8 cellular contexts compared by ENCODE assay signal in the genomic region with DNA sequence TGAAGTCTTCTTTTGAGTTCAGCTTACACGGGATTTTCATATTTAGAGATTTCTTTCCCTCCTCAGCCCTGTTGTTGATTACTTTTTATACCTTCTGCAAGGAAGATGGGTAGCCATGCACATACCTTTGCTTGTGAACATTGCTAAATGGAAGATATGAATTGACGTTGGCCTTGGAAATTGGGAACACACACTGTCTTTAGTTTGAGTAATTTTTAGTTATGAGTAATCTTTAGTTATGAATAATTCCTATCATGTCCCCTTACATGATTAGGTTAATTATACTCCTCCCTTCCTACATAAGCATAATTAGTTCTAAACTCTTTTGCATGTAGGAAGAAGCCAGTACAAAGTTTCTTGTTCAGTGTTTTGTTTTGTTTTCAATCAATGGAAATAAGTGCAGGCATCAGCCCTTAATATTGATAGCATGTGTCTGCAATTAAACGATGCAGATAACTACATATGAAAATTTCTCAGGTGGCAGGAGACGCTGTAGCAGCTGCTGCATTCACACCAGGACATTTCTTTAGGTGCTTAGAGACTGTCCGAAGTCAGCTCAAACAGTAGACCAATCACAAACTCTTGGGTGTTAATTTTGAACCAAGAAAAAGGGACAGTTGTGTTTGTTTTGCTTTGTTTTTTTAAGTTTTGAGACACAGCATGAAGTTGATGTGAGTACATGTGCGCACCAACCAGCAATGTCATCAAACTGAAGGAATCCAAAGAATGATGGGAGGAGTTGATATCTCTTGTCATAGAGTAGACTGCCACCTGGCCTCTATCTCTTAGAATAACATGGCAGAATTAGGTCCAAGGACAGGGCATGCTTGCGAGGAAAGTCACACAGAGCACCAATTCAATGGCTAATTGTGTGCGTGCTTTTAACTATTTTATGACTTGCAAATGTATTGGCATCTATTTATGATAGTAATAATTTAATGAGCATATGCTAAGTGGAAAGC. TPM values are rescaled to one million over a fixed set of nuclear protein-coding genes. Genes with fewer than 3 reads are reported as not detected.
A peak's percentile ranks its signal among the peaks of the same experiment; 100 is the strongest.
DNase-seq lines count a peak whose midpoint lies in the region; ATAC-seq and TF ChIP-seq lines count a peak whose summit lies in the region.

No MANE protein-coding gene starts in this region.

- no peak overlapping the region for H3K27ac ChIP-seq in psoas muscle
- no peak overlapping the region for H3K27ac ChIP-seq in Peyer's patch

- TF ChIP-seq POLR2A in Peyer's patch (IDR thresholded peaks at IDR 0.05) = no peak

- TF ChIP-seq CTCF in fibroblast of pulmonary artery (IDR thresholded peaks at IDR 0.05; ENCODE audit: low read length, missing control alignments) (no peak), psoas muscle (IDR thresholded peaks at IDR 0.05) (peak; percentile 30), Peyer's patch (IDR thresholded peaks at IDR 0.05) (peak in 2 of 6 experiments; percentile 22 to 31)

- no peak overlapping the region for H3K4me3 ChIP-seq in fibroblast of pulmonary artery (replicated peaks; ENCODE audit: low read depth, low read length)
- no peak overlapping the region for H3K4me3 ChIP-seq in psoas muscle
- no peak overlapping the region for H3K4me3 ChIP-seq in Peyer's patch

- WGBS in psoas muscle, 3 donors = 70 to 77% (median 72%) methylated on average over 8 of the region's 8 CpGs

- DNase-seq in NCI-H748 (lab: John Stamatoyannopoulos, UW; ENCODE audit: unreplicated experiment) (peak; percentile 10), NCI-H748 treated with DMSO at 0.1 percent for 48 hours (lab: John Stamatoyannopoulos, UW) (no peak), NCI-H69 (lab: John Stamatoyannopoulos, UW) (peak; percentile 25), fibroblast of pulmonary artery (ENCODE audit: low read depth) (peak; percentile 25), psoas muscle (no peak), Peyer's patch (no peak), NCI-H187 (lab: John Stamatoyannopoulos, UW) (no peak), NCI-H2196 (lab: John Stamatoyannopoulos, UW; ENCODE audit: unreplicated experiment) (no peak)

- ATAC-seq in psoas muscle = peak; percentile 60 to 69 (median 66)

- H3K27me3 ChIP-seq in psoas muscle (ENCODE audit: insufficient read depth in 3 of 3, low read length in 2 of 3) (no peaks in the 10 kb centered on the region), Peyer's patch (no peaks in the 10 kb centered on the region)

- intact Hi-C loops in psoas muscle (cut with DNase I) = no loop called here

- H3K9me3 ChIP-seq in psoas muscle (no peaks in the 10 kb centered on the region), Peyer's patch (no peaks in the 10 kb centered on the region)

- no peaks in the 10 kb centered on the region for H3K4me1 ChIP-seq in psoas muscle
- no peaks in the 10 kb centered on the region for H3K4me1 ChIP-seq in Peyer's patch

- H3K36me3 ChIP-seq in psoas muscle (ENCODE audit: insufficient read depth in 1 of 2, low read depth in 1 of 2) = peaks cover 4 to 94% of the 10 kb centered on the region in 2 donors
- H3K36me3 ChIP-seq in Peyer's patch = peaks cover 0 to 60% (median 0%) of the 10 kb centered on the region in 3 donors

RNA-seq across cellular contexts. Expression of gene SMARCA2, which starts 51.4 kb away (rescaled TPM):
- total RNA-seq in psoas muscle (10 to 100 TPM; 62.2 to 97.2 (median 80.6) TPM), Peyer's patch (100 to 1,000 TPM in 3 of 4 donors, 10 to 100 TPM in 1; 93.7 to 297 (median 113) TPM)
- polyA plus RNA-seq in psoas muscle = 10 to 100 TPM; 13.8 to 73.3 (median 26.5) TPM

Comparison
In these comparisons a context has a peak if more than half of its experiments do, and no peak if none do; other contexts are left out.
1. DNase-seq: peak in NCI-H748 (single experiment), NCI-H69 (single experiment) and fibroblast of pulmonary artery (single experiment); none in NCI-H748 treated with DMSO at 0.1 percent for 48 hours (single experiment), psoas muscle (0 of 2), Peyer's patch (0 of 3), NCI-H187 (0 of 2) and NCI-H2196 (single experiment).